In the genomic region with DNA sequence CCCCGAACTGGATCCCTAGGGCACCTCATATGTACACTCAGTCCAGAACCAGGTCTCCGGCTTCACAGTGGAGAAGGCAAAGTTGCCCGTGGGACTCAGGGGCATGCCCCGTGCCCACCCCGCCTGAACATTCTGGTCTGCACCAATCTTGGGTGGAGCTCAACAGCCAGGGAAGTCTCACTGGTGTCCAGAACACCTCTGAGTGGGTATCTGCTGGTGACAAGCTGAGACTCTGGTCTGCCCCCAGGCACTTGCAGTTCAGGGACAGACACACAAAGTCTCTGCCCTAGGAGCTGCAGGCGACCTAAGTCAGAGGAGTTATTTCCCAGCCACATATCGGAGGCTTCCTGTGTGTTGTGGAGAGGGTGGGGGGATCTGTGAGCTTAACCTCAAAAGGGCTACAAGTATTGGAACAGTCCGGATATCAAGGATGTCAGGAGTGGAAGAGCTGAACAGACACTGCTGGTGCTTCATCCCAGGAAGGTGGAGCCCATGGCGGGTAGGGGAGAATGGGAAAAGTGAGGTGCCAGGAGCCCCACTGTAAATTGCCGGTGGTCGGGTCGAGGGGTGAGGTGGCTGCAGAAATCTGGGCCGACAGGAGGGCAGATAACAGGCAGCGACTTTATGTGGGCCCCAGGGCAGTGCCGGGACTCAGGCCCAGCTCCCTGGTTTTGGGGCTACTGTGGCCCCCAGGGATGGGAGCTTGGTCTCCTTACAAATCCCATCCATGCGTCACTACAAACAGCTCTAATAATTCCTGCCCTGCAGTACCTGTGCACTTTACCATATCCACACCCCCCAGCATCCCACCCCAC, we compare ENCODE assay signal across 1 cellular context.
TF ChIP-seq lines count a peak whose summit lies in the region.

No MANE protein-coding gene starts in this region.

TF ChIP-seq in H1, 55 proteins besides CTCF, POLR2A, EP300 and RAD21:
- TF ChIP-seq SIRT6 (IDR thresholded peaks at IDR 0.05; ENCODE audit: low read length) (no peak), SIX5 (IDR thresholded peaks at IDR 0.05; ENCODE audit: low read depth, low read length) (no peak), SUZ12 (IDR thresholded peaks at IDR 0.05; ENCODE audit: low read length) (peak; percentile 63; the same call in 1 of the 2 replicates), PHF8 (conservative IDR thresholded peaks at IDR 0.05; ENCODE audit: low read depth, low read length) (no peak)
TF ChIP-seq in H1: peak in this region for 1.
